In genomic region chr1:66282343-66282852, GRCh38 we compare ENCODE assay signal across 8 cellular contexts.
DNase-seq lines count a peak whose midpoint lies in the region; ATAC-seq and TF ChIP-seq lines count a peak whose summit lies in the region.

No MANE protein-coding gene starts in this region.

- H3K9me3 Mint-ChIP-seq in HFFc6 (no peaks in the 10 kb centered on the region), natural killer cell (no peaks in the 10 kb centered on the region)

- H3K4me3 Mint-ChIP-seq in HFFc6 (peak overlapping the region; percentile 23; the same call in 1 of the 2 replicates), natural killer cell (no peak overlapping the region)

- no peak overlapping the region for H3K4ac ChIP-seq in neuronal stem cell (ENCODE audit: low read length)

- no CpG with 5 or more reads among the region's 2 CpGs for WGBS in neuronal stem cell (ENCODE audit: extremely low coverage in 2 of 2, insufficient read length in 2 of 2, insufficient replicate concordance in 1 of 2), 2 donors

- H2AFZ ChIP-seq in neuronal stem cell (ENCODE audit: low read length) = no peak overlapping the region

- no peak overlapping the region for H2BK120ac ChIP-seq in neuronal stem cell (ENCODE audit: low read depth, low read length)

- peak overlapping the region; percentile 87 for H3K27ac Mint-ChIP-seq in HFFc6
- H3K27ac Mint-ChIP-seq in natural killer cell = no peak overlapping the region

- H2BK15ac ChIP-seq in neuronal stem cell (ENCODE audit: low read length) = no peak overlapping the region

- no peaks in the 10 kb centered on the region for H3K9me3 ChIP-seq in neuronal stem cell (replicated peaks in 1 of 2; ENCODE audit: control insufficient read depth in 2 of 2, insufficient read depth in 1 of 2, low read depth in 1 of 2, low read length in 2 of 2)

- H3K36me3 Mint-ChIP-seq in HFFc6 (ENCODE audit: low read depth) = peaks cover 4% of the 10 kb centered on the region; the same call in 1 of the 2 replicates
- H3K36me3 Mint-ChIP-seq in natural killer cell = no peaks in the 10 kb centered on the region

- H3K27me3 Mint-ChIP-seq in HFFc6 (ENCODE audit: insufficient read depth) = no peaks in the 10 kb centered on the region; the same call in 1 of the 2 replicates
- H3K27me3 Mint-ChIP-seq in natural killer cell (ENCODE audit: low read depth in 2 of 2) = peaks cover 0 to 16% of the 10 kb centered on the region in 2 donors

- H4K8ac ChIP-seq in neuronal stem cell (ENCODE audit: low read depth, low read length) = no peak overlapping the region

- H3K79me1 ChIP-seq in neuronal stem cell (ENCODE audit: low read depth, low read length) = no peaks in the 10 kb centered on the region

- no peak overlapping the region for H3K27ac ChIP-seq in neuronal stem cell (replicated peaks; ENCODE audit: low read length)

- H3K18ac ChIP-seq in neuronal stem cell (ENCODE audit: low read length) = no peak overlapping the region

- no peak overlapping the region for H3K9ac ChIP-seq in neuronal stem cell (ENCODE audit: low read depth, low read length, poor library complexity)

- no peak overlapping the region for H2AK5ac ChIP-seq in neuronal stem cell (ENCODE audit: low read depth, low read length)

- no peak overlapping the region for H2BK12ac ChIP-seq in neuronal stem cell (ENCODE audit: low read length)

- H2BK5ac ChIP-seq in neuronal stem cell (ENCODE audit: low read length) = no peak overlapping the region

- H3K4me2 ChIP-seq in neuronal stem cell (ENCODE audit: insufficient read depth, low read length, poor library complexity, severe bottlenecking) = no peak overlapping the region

- H3K27me3 ChIP-seq in neuronal stem cell (ENCODE audit: control insufficient read depth in 3 of 3, insufficient read depth in 3 of 3, low read depth in 1 of 3, low read length in 3 of 3) = no peaks in the 10 kb centered on the region

- H3K4me1 ChIP-seq in neuronal stem cell (ENCODE audit: control insufficient read depth in 2 of 2, insufficient read depth in 1 of 2, low read depth in 1 of 2, low read length in 2 of 2) = peaks cover 6 to 8% of the 10 kb centered on the region in 2 donors

- ATAC-seq in GM18498 (IDR thresholded peaks at IDR 0.05; ENCODE audit: unreplicated experiment) (peak; percentile 78), natural killer cell (peak; percentile 72 to 84 (median 77))

- H4K91ac ChIP-seq in neuronal stem cell (ENCODE audit: low read depth, low read length, poor library complexity) = no peak overlapping the region

- H3K4me1 Mint-ChIP-seq in HFFc6 (ENCODE audit: low read depth) (peaks cover 46% of the 10 kb centered on the region), natural killer cell (peaks cover 15 to 16% of the 10 kb centered on the region in 2 donors)

- in situ Hi-C loops in astrocyte of the cerebellum (cut with HindIII; ENCODE audit: low sequenced_read_pairs) = no loop called here

- TF ChIP-seq CTCF in HFFc6 (IDR thresholded peaks at IDR 0.05) = peak; percentile 57
- peak; percentile 8 for TF ChIP-seq CTCF in astrocyte of the cerebellum (IDR thresholded peaks at IDR 0.05; ENCODE audit: low read depth, low read length, missing control alignments)
- no peak for TF ChIP-seq CTCF in natural killer cell (IDR thresholded peaks at IDR 0.05)

- H3K14ac ChIP-seq in neuronal stem cell (ENCODE audit: low read length) = no peak overlapping the region

- intact Hi-C loops in natural killer cell (cut with micrococcal nuclease) = no loop called here

- no peak overlapping the region for H3K4me3 ChIP-seq in astrocyte of the cerebellum (ENCODE audit: low read depth, low read length)
- no peak overlapping the region for H3K4me3 ChIP-seq in neuronal stem cell (ENCODE audit: low read length in 2 of 2)

- no peaks in the 10 kb centered on the region for H3K36me3 ChIP-seq in neuronal stem cell (replicated peaks in 1 of 2; ENCODE audit: control insufficient read depth in 2 of 2, insufficient read depth in 2 of 2, low read length in 2 of 2)

- DNase-seq in HFFc6 (peak; percentile 83), RPMI7951 (ENCODE audit: low read depth) (peak; percentile 81), astrocyte of the cerebellum (ENCODE audit: low read depth) (no peak), natural killer cell (no peak), OCI-M2 (lab: John Stamatoyannopoulos, UW; ENCODE audit: unreplicated experiment) (no peak), neuronal stem cell (ENCODE audit: low spot score) (no peak), DMS79 treated with DMSO at 0.1 percent for 48 hours (lab: John Stamatoyannopoulos, UW) (no peak)

- no peak overlapping the region for H3K23ac ChIP-seq in neuronal stem cell (ENCODE audit: low read depth, low read length, poor library complexity)

Comparison
In these comparisons a context has a peak if more than half of its experiments do, and no peak if none do; other contexts are left out.
1. DNase-seq: peak in HFFc6 (single experiment) and RPMI7951 (single experiment); none in astrocyte of the cerebellum (single experiment), natural killer cell (single experiment), OCI-M2 (single experiment), neuronal stem cell (single experiment) and DMS79 treated with DMSO at 0.1 percent for 48 hours (single experiment).